9 cellular contexts compared by ENCODE assay signal in the genomic region with DNA sequence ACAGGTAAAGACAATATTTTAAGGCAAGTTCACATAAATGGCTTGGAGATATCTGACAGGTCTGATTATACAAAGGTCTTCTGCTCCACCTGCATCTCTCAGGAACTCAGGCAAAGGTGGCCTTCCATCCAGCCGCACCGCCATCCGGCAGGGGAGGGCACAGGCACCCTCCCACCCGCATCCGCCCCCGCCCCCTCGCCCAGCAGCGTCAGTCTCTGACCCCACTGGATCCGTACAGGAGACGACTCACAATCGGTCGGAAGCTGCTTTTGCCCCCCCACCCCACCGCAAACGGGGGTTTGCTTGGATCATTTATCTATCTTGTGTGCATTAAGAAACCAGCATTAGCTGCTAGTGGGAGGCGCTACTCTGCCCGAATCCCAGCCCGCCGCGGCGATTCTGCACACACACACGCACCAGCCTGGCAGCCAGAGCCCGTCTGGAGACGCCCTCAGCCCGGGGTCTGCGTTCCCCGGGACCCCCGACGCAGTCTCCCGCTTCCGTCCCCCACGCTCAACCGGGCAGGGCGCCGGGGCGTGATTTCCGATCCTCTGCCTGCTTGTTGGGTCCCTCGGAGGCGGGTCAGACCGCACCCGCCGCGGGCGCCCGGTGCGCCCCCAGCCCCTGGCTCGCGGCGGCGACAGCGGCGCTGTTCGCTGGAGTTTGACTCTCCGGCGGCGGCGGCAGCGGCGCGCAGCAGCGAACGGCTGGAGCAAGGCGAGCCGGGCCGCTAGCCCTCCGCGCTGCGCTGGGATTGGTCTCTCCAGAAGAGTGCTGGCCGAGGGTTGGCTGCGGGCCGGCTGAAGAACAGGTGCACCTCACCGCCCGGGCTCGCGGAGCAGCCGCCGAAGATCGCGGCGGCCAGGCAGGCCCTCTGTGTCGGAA. TPM values are rescaled to one million over a fixed set of nuclear protein-coding genes. Genes with fewer than 3 reads are reported as not detected.
DNase-seq lines count a peak whose midpoint lies in the region; ATAC-seq and TF ChIP-seq lines count a peak whose summit lies in the region.
"Had no signal": no experiment of that assay in that cellular context is flagged by ENCODE, and none has a peak within 500 bp of the region (broad histone marks: within the 10 kb centered on the region; RNA-seq: fewer than 3 reads in every experiment).

No MANE protein-coding gene starts in this region.

- POLR2A ChIA-PET in SK-N-SH (lab: Yijun Ruan, JAX): no interaction called here

- no peak for TF ChIP-seq RAD21 in SK-N-SH (IDR thresholded peaks at IDR 0.05; ENCODE audit: low read length)

- no peaks in the 10 kb centered on the region for H3K9me3 ChIP-seq in SK-N-SH
- H3K9me3 ChIP-seq in gastroesophageal sphincter: no peaks in the 10 kb centered on the region
- H3K9me3 ChIP-seq in trophoblast cell (ENCODE audit: insufficient read depth, low read depth, low read length): peaks cover 5% of the 10 kb centered on the region

- H3K4me2 ChIP-seq in SK-N-SH (no peak overlapping the region; the same call in 1 of the 2 replicates), trophoblast cell (ENCODE audit: low read length) (peak overlapping the region; percentile 96)

- ATAC-seq in gastroesophageal sphincter (peak; percentile 19), HG03135 (IDR thresholded peaks at IDR 0.05; ENCODE audit: unreplicated experiment) (no peak)

- H3K27ac ChIP-seq in SK-N-SH (ENCODE audit: low read depth in 2 of 2, low read length in 1 of 2): no peak overlapping the region
- H3K27ac ChIP-seq in gastroesophageal sphincter: no peak overlapping the region
- no peak overlapping the region for H3K27ac ChIP-seq in trophoblast cell (ENCODE audit: low read depth, low read length)

- H3K79me2 ChIP-seq in SK-N-SH (ENCODE audit: insufficient read depth) (no peaks in the 10 kb centered on the region), trophoblast cell (ENCODE audit: control insufficient read depth, insufficient read depth, low read length, poor library complexity) (no peaks in the 10 kb centered on the region)

- H3K79me1 ChIP-seq in trophoblast cell (ENCODE audit: low read length): no peaks in the 10 kb centered on the region

- TF ChIP-seq CTCF in SK-N-SH (IDR thresholded peaks at IDR 0.05) (no peak), gastroesophageal sphincter (IDR thresholded peaks at IDR 0.05) (no peak)

- H4K91ac ChIP-seq in trophoblast cell (ENCODE audit: low read depth, low read length): no peak overlapping the region

- H3K27me3 ChIP-seq in SK-N-SH (ENCODE audit: insufficient read depth) (peaks cover 16% of the 10 kb centered on the region), gastroesophageal sphincter (peaks cover 90% of the 10 kb centered on the region), trophoblast cell (ENCODE audit: insufficient read depth, low read length) (peaks cover 35% of the 10 kb centered on the region)

- CTCF ChIA-PET in SK-N-SH (lab: Yijun Ruan, JAX): no interaction called here

- H3K14ac ChIP-seq in trophoblast cell (ENCODE audit: low read length): no peak overlapping the region

- no peak overlapping the region for H2BK5ac ChIP-seq in trophoblast cell (ENCODE audit: low read depth, low read length, poor library complexity)

- DNase-seq in NCI-H524 (lab: John Stamatoyannopoulos, UW) (peak; percentile 32 to 56), NCI-H524 treated with DMSO at 0.1 percent for 48 hours (lab: John Stamatoyannopoulos, UW) (no peak), SK-N-SH (peak; percentile 90), trophoblast cell (peak in 1 of 2 donors; percentile 21), middle frontal gyrus (ENCODE audit: extremely low spot score, low spot score) (no peak), NCI-H1105 treated with DMSO at 0.1 percent for 48 hours (lab: John Stamatoyannopoulos, UW) (no peak)

- peak overlapping the region; percentile 22 for H4K12ac ChIP-seq in trophoblast cell (ENCODE audit: low read depth, low read length)

- H3K4me3 ChIP-seq in SK-N-SH (ENCODE audit: low read depth in 2 of 2, low read length in 1 of 2): peak overlapping the region in 1 of 2 experiments; percentile 39; a peak in 2 of 4 replicates
- peak overlapping the region in 1 of 2 donors; percentile 51 for H3K4me3 ChIP-seq in gastroesophageal sphincter
- H3K4me3 ChIP-seq in trophoblast cell (ENCODE audit: low read depth, low read length): peak overlapping the region; percentile 51

- H3K4me1 ChIP-seq in SK-N-SH (ENCODE audit: control insufficient read depth in 1 of 2, insufficient read depth in 2 of 2, low read depth in 1 of 2, low read length in 1 of 2) (peaks cover 0 to 9% of the 10 kb centered on the region in 2 experiments; a peak in 1 of 4 replicates), gastroesophageal sphincter (peaks cover 0 to 30% (median 16%) of the 10 kb centered on the region in 3 donors), trophoblast cell (ENCODE audit: control insufficient read depth in 1 of 2, insufficient read depth in 2 of 2, low read length in 2 of 2) (peaks cover 7 to 10% of the 10 kb centered on the region in 2 experiments)

- H3K9ac ChIP-seq in SK-N-SH (no peak overlapping the region), trophoblast cell (ENCODE audit: low read length) (no peak overlapping the region)

- TF ChIP-seq POLR2A in gastroesophageal sphincter (IDR thresholded peaks at IDR 0.05): no peak

- no peak overlapping the region for H4K8ac ChIP-seq in trophoblast cell (ENCODE audit: low read depth, low read length)

- no peak overlapping the region for H2AFZ ChIP-seq in SK-N-SH (ENCODE audit: low read depth)
- H2AFZ ChIP-seq in trophoblast cell (ENCODE audit: insufficient read depth, low read length, poor library complexity): no peak overlapping the region

- no peak overlapping the region for H2BK120ac ChIP-seq in trophoblast cell (ENCODE audit: insufficient read depth, low read length, poor library complexity)

- H2AK5ac ChIP-seq in trophoblast cell (ENCODE audit: low read length): no peak overlapping the region

- no peaks in the 10 kb centered on the region for H3K9me2 ChIP-seq in SK-N-SH

- H3K23ac ChIP-seq in trophoblast cell (ENCODE audit: low read length): no peak overlapping the region

- H2BK12ac ChIP-seq in trophoblast cell (ENCODE audit: low read length): no peak overlapping the region

- H3K36me3 ChIP-seq in SK-N-SH (replicated peaks in 1 of 2; ENCODE audit: control insufficient read depth in 1 of 2, insufficient read depth in 2 of 2, low read length in 1 of 2) (no peaks in the 10 kb centered on the region), gastroesophageal sphincter (no peaks in the 10 kb centered on the region), trophoblast cell (ENCODE audit: control insufficient read depth in 1 of 2, insufficient read depth in 2 of 2, low read length in 2 of 2) (no peaks in the 10 kb centered on the region)

- H4K20me1 ChIP-seq in SK-N-SH (ENCODE audit: insufficient read depth): no peaks in the 10 kb centered on the region

- 5% methylated on average over 38 of the region's 80 CpGs for WGBS in SK-N-SH (ENCODE audit: low lambda C conversion rate)
- WGBS in gastroesophageal sphincter (ENCODE audit: low coverage in 1 of 2), 2 donors: no CpG with 5 or more reads among the region's 80 CpGs
- no CpG with 5 or more reads among the region's 80 CpGs for WGBS in trophoblast cell (ENCODE audit: extremely low coverage, insufficient coverage, insufficient read length)

- TF ChIP-seq EP300 in SK-N-SH (IDR thresholded peaks at IDR 0.05; ENCODE audit: borderline replicate concordance in 1 of 2, low read depth in 1 of 2, low read length in 1 of 2) (no peak), gastroesophageal sphincter (IDR thresholded peaks at IDR 0.05) (no peak)

- no peak overlapping the region for H3K18ac ChIP-seq in trophoblast cell (ENCODE audit: low read length)

- no peaks in the 10 kb centered on the region for H3F3A ChIP-seq in SK-N-SH (replicated peaks; ENCODE audit: insufficient read depth)

- no peak overlapping the region for H3K4ac ChIP-seq in trophoblast cell (ENCODE audit: low read depth, low read length)

TF ChIP-seq in SK-N-SH, 30 proteins besides CTCF, POLR2A, EP300 and RAD21:
- TF ChIP-seq MXI1 (IDR thresholded peaks at IDR 0.05; ENCODE audit: low read depth, low read length) (no peak), FOXJ3 (CRISPR knock-in tag; IDR thresholded peaks at IDR 0.05) (no peak), TAF1 (IDR thresholded peaks at IDR 0.05; ENCODE audit: borderline replicate concordance, low read depth, low read length) (no peak), IRF3 (IDR thresholded peaks at IDR 0.05; ENCODE audit: low read depth, low read length) (no peak)
- TF ChIP-seq, protein P1, sequence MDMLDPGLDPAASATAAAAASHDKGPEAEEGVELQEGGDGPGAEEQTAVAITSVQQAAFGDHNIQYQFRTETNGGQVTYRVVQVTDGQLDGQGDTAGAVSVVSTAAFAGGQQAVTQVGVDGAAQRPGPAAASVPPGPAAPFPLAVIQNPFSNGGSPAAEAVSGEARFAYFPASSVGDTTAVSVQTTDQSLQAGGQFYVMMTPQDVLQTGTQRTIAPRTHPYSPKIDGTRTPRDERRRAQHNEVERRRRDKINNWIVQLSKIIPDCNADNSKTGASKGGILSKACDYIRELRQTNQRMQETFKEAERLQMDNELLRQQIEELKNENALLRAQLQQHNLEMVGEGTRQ (IDR thresholded peaks at IDR 0.05; ENCODE audit: borderline replicate concordance, low read depth, low read length): no peak

RNA-seq across cellular contexts. Expression of gene NRG3, which starts 0.8 kb away (rescaled TPM):
- 0.03 and 0.11 TPM in 2 replicates for polyA plus RNA-seq in SK-N-SH (2012; rRNA removed)
- 0.04 TPM in 2 replicates for polyA plus RNA-seq in SK-N-SH (2012; cell fraction: cytosol; rRNA removed)
- polyA plus RNA-seq in SK-N-SH (2012; cell fraction: nucleus; rRNA removed): 0.05 and 0.14 TPM in 2 replicates
- total RNA-seq in gastroesophageal sphincter: under 1 TPM in 1 of 4 donors, not detected in 3; 0.54 TPM
- 0.01 and 0.04 TPM in 2 replicates for polyA plus RNA-seq in trophoblast cell (2013)
- total RNA-seq: mononuclear cell had no signal

Comparison
In these comparisons a context has a peak if more than half of its experiments do, and no peak if none do; other contexts are left out.
1. DNase-seq: peak in NCI-H524 (2 of 2) and SK-N-SH (single experiment); none in NCI-H524 treated with DMSO at 0.1 percent for 48 hours (single experiment), middle frontal gyrus (single experiment) and NCI-H1105 treated with DMSO at 0.1 percent for 48 hours (single experiment).